ENCODE assay signal across 32 cellular contexts in genomic region chr10:126268104-126268900, GRCh38.
A peak's percentile ranks its signal among the peaks of the same experiment; 100 is the strongest.
DNase-seq lines count a peak whose midpoint lies in the region; ATAC-seq, FAIRE-seq and TF ChIP-seq lines count a peak whose summit lies in the region.
"Had no signal": no experiment of that assay in that cellular context is flagged by ENCODE, and none has a peak within 500 bp of the region (broad histone marks: within the 10 kb centered on the region; RNA-seq: fewer than 3 reads in every experiment).

No MANE protein-coding gene starts in this region.

- in situ Hi-C loops in IMR-90 (cut with MboI; ENCODE audit: low sequenced_read_pairs), result no loop called here

- H3K23ac ChIP-seq in IMR-90 (ENCODE audit: low read depth, low read length), result no peak overlapping the region

- H3K27ac Mint-ChIP-seq in astrocyte (ENCODE audit: unreplicated experiment), result no peak overlapping the region
- H3K27ac Mint-ChIP-seq: CD14-positive monocyte; CD8-positive, alpha-beta memory T cell had no signal

- H4K5ac ChIP-seq in IMR-90 (ENCODE audit: low read depth, low read length), result no peak overlapping the region

- H3K27ac ChIP-seq in IMR-90 (ENCODE audit: insufficient read depth, low read length), result no peak overlapping the region
- peak overlapping the region; percentile 93 for H3K27ac ChIP-seq in astrocyte (ENCODE audit: low read depth, low read length)
- H3K27ac ChIP-seq in osteoblast (ENCODE audit: low read depth, low read length), result peak overlapping the region; percentile 41
- H3K27ac ChIP-seq: PC-9, RWPE1 had no signal

- dilution Hi-C loops in IMR-90 (cut with HindIII; ENCODE audit: low sequenced_read_pairs, unreplicated experiment), result no loop called here

- peaks cover 13% of the 10 kb centered on the region for H3K4me1 Mint-ChIP-seq in astrocyte (ENCODE audit: low read depth, unreplicated experiment)
- H3K4me1 Mint-ChIP-seq: CD14-positive monocyte; CD8-positive, alpha-beta memory T cell had no signal

- no peaks in the 10 kb centered on the region for H4K20me1 ChIP-seq in IMR-90 (ENCODE audit: insufficient read depth, low read length)
- H4K20me1 ChIP-seq in astrocyte (ENCODE audit: insufficient read depth, low read length), result no peaks in the 10 kb centered on the region
- H4K20me1 ChIP-seq in osteoblast (ENCODE audit: insufficient read depth, low read length), result no peaks in the 10 kb centered on the region

- H4K8ac ChIP-seq in IMR-90 (ENCODE audit: low read depth in 2 of 2, low read length in 2 of 2), result no peak overlapping the region

- TF ChIP-seq RAD21 in IMR-90 (IDR thresholded peaks at IDR 0.05; ENCODE audit: low read length), result no peak

- H3K18ac ChIP-seq in IMR-90 (ENCODE audit: low read depth, low read length), result no peak overlapping the region

- H3K4me2 ChIP-seq in IMR-90 (ENCODE audit: low read depth, low read length) (no peak overlapping the region), astrocyte (ENCODE audit: low read length) (no peak overlapping the region), osteoblast (ENCODE audit: insufficient read depth, low read length) (no peak overlapping the region)
- H3K4me2 ChIP-seq: PC-9 had no signal

- no peak overlapping the region for H2BK20ac ChIP-seq in IMR-90 (ENCODE audit: low read depth, low read length)

- H3K36me3 ChIP-seq in IMR-90 (ENCODE audit: control insufficient read depth, insufficient read depth, low read length) (no peaks in the 10 kb centered on the region), astrocyte (ENCODE audit: insufficient read depth, low read length) (peaks cover 9% of the 10 kb centered on the region), osteoblast (ENCODE audit: insufficient read depth, low read length) (peaks cover 15% of the 10 kb centered on the region)
- H3K36me3 ChIP-seq: BE2C had no signal

- POLR2A ChIA-PET in IMR-90 (lab: Charles Lee; ENCODE audit: unreplicated experiment), result no interaction called here

- H3K79me2 ChIP-seq in astrocyte (ENCODE audit: insufficient read depth, low read length), result peaks cover 68% of the 10 kb centered on the region
- H3K79me2 ChIP-seq in osteoblast (ENCODE audit: insufficient read depth, low read length), result peaks cover 45% of the 10 kb centered on the region

- H3K4ac ChIP-seq in IMR-90 (ENCODE audit: low read depth, low read length), result no peak overlapping the region

- H4K91ac ChIP-seq in IMR-90 (ENCODE audit: insufficient read depth, low read depth, low read length), result no peak overlapping the region

- ATAC-seq in IMR-90 (ENCODE audit: low read depth) (no peak), HG02623 (IDR thresholded peaks at IDR 0.05; ENCODE audit: unreplicated experiment) (no peak)
- ATAC-seq in stimulated activated naive CD8-positive, alpha-beta T cell treated with anti-CD3 and anti-CD28 coated beads, Interleukin-15, Interleukin-2, amounts not matched to agents 100 U/mL and 50 U/mL, for 24 hours, result no peak
- ATAC-seq: HCT116, HepG2, K562 had no signal

- TF ChIP-seq POLR2A in IMR-90 (IDR thresholded peaks at IDR 0.05; ENCODE audit: low read depth, low read length), result no peak

- H3K9me3 ChIP-seq in IMR-90 (ENCODE audit: control insufficient read depth, insufficient read depth, low read length) (peaks cover 2% of the 10 kb centered on the region), astrocyte (ENCODE audit: insufficient read depth, low read depth, low read length) (no peaks in the 10 kb centered on the region), osteoblast (ENCODE audit: low read depth, low read length) (no peaks in the 10 kb centered on the region)
- H3K9me3 ChIP-seq: BE2C had no signal

- H2AK5ac ChIP-seq in IMR-90 (ENCODE audit: low read depth, low read length), result no peak overlapping the region

- H3K27me3 ChIP-seq in IMR-90 (ENCODE audit: control insufficient read depth, insufficient read depth, low read length) (no peaks in the 10 kb centered on the region), astrocyte (ENCODE audit: insufficient read depth, low read length) (no peaks in the 10 kb centered on the region), osteoblast (ENCODE audit: insufficient read depth, low read length) (no peaks in the 10 kb centered on the region)
- H3K27me3 ChIP-seq: BE2C had no signal

- H3K79me1 ChIP-seq in IMR-90 (ENCODE audit: low read depth in 1 of 2, low read length in 2 of 2), result no peaks in the 10 kb centered on the region

- no peak overlapping the region for H3K4me3 Mint-ChIP-seq in astrocyte (ENCODE audit: unreplicated experiment)
- H3K4me3 Mint-ChIP-seq: CD14-positive monocyte; CD8-positive, alpha-beta memory T cell had no signal

- H3K14ac ChIP-seq in IMR-90 (replicated peaks; ENCODE audit: low read depth, low read length), result no peak overlapping the region

- no TSS peak for BruUV-seq in IMR-90 (replicated peaks; lab: Mats Ljungman, UMichigan)

- CTCF ChIA-PET in IMR-90 (lab: Yijun Ruan, JAX), result no interaction called here

- no peak overlapping the region for H3K56ac ChIP-seq in IMR-90 (ENCODE audit: extremely low read depth, insufficient read depth, low read length)

- H2AK9ac ChIP-seq in IMR-90 (replicated peaks; ENCODE audit: low read depth, low read length, poor library complexity), result no peak overlapping the region

- H2BK120ac ChIP-seq in IMR-90 (ENCODE audit: low read depth, low read length), result no peak overlapping the region

- H2BK5ac ChIP-seq in IMR-90 (ENCODE audit: low read depth, low read length, poor library complexity, severe bottlenecking), result no peak overlapping the region

- H3K9me1 ChIP-seq in IMR-90 (ENCODE audit: insufficient read depth, low read length), result no peaks in the 10 kb centered on the region

- WGBS in IMR-90 (ENCODE audit: extremely low coverage in 2 of 2, insufficient read length in 1 of 2), 2 experiments, result 40% methylated on average over 1 of the region's 11 CpGs; no CpG with 5 or more reads in 1 of the 2 experiments

- H2BK15ac ChIP-seq in IMR-90 (ENCODE audit: low read depth, low read length), result no peak overlapping the region

- H3K9me3 Mint-ChIP-seq in astrocyte (ENCODE audit: unreplicated experiment), result peaks cover 13% of the 10 kb centered on the region

- no peak for TF ChIP-seq CTCF in IMR-90 (conservative IDR thresholded peaks at IDR 0.05; ENCODE audit: low read depth, low read length)
- TF ChIP-seq CTCF in astrocyte (IDR thresholded peaks at IDR 0.05; ENCODE audit: insufficient read depth, low read depth, low read length), result no peak
- TF ChIP-seq CTCF in fibroblast of pulmonary artery (IDR thresholded peaks at IDR 0.05; ENCODE audit: low read length, missing control alignments), result no peak
- no peak for TF ChIP-seq CTCF in osteoblast (IDR thresholded peaks at IDR 0.05; ENCODE audit: extremely low read depth, low read depth, low read length)

- H3K4me3 ChIP-seq in IMR-90 (ENCODE audit: insufficient read depth, low read depth, low read length), result no peak overlapping the region
- H3K4me3 ChIP-seq in astrocyte (ENCODE audit: insufficient read depth, low read depth, low read length), result no peak overlapping the region
- no peak overlapping the region for H3K4me3 ChIP-seq in fibroblast of pulmonary artery (replicated peaks; ENCODE audit: low read depth, low read length)
- H3K4me3 ChIP-seq in osteoblast (ENCODE audit: insufficient read depth, low read length), result no peak overlapping the region
- H3K4me3 ChIP-seq: K562, PC-9 had no signal

- no peaks in the 10 kb centered on the region for H3K4me1 ChIP-seq in IMR-90 (ENCODE audit: control insufficient read depth, insufficient read depth, low read length)
- H3K4me1 ChIP-seq in astrocyte (ENCODE audit: insufficient read depth, low read length), result peaks cover 22% of the 10 kb centered on the region
- H3K4me1 ChIP-seq in osteoblast (ENCODE audit: insufficient read depth, low read length), result peaks cover 36% of the 10 kb centered on the region
- H3K4me1 ChIP-seq: BE2C had no signal

- peaks cover 30% of the 10 kb centered on the region for H3K36me3 Mint-ChIP-seq in astrocyte (ENCODE audit: low read depth, unreplicated experiment)
- H3K36me3 Mint-ChIP-seq: CD14-positive monocyte; CD8-positive, alpha-beta memory T cell had no signal

- H3K27me3 Mint-ChIP-seq in astrocyte (ENCODE audit: low read depth, unreplicated experiment), result no peaks in the 10 kb centered on the region

- H3K9ac ChIP-seq in IMR-90 (ENCODE audit: low read depth, low read length) (no peak overlapping the region), astrocyte (ENCODE audit: low read length) (no peak overlapping the region)

- H2AFZ ChIP-seq in IMR-90 (replicated peaks; ENCODE audit: low read length, poor library complexity), result no peak overlapping the region
- H2AFZ ChIP-seq in astrocyte (ENCODE audit: low read depth, low read length), result no peak overlapping the region
- no peak overlapping the region for H2AFZ ChIP-seq in osteoblast (ENCODE audit: low read length)
- H2AFZ ChIP-seq: PC-9 had no signal

- intact Hi-C loops in IMR-90 (cut with micrococcal nuclease), result no loop called here

- FAIRE-seq in astrocyte (lab: Jason Lieb, UNC), result no peak
- FAIRE-seq: GM12891, GM19239, HepG2, K562 had no signal

- peak; percentile 8 for DNase-seq in IMR-90
- DNase-seq in astrocyte (ENCODE audit: low read depth), result peak; percentile 48
- DNase-seq in fibroblast of pulmonary artery (ENCODE audit: low read depth), result peak; percentile 24
- DNase-seq in osteoblast (ENCODE audit: insufficient read length, low spot score, missing footprints), result no peak
- DNase-seq in NCI-H748 (lab: John Stamatoyannopoulos, UW; ENCODE audit: unreplicated experiment), result no peak
- DNase-seq in NCI-H187 (lab: John Stamatoyannopoulos, UW), result no peak
- DNase-seq in stimulated activated naive CD8-positive, alpha-beta T cell treated with anti-CD3 and anti-CD28 coated beads, Interleukin-15, Interleukin-2, amounts not matched to agents 100 U/mL and 50 U/mL, for 24 hours, result no peak
- DNase-seq: 8988T; ACHN; BE2C; CD8-positive, alpha-beta memory T cell; DMS 273 treated with DMSO at 0.1 percent for 48 hours; DMS79; EL; GF-D8; MV-4-11; NCI-H1105; NCI-H1436 treated with DMSO at 0.1 percent for 48 hours; NCI-H1930; NCI-H2107; NCI-H524 treated with DMSO at 0.1 percent for 48 hours; NCI-H82; PC-9; SHP77 had no signal

TF ChIP-seq in IMR-90, 13 proteins besides CTCF, POLR2A, EP300 and RAD21 (continues in another document):
- TF ChIP-seq NFE2L2 (IDR thresholded peaks at IDR 0.05; ENCODE audit: low read depth, low read length), result no peak
- no peak for TF ChIP-seq RCOR1 (IDR thresholded peaks at IDR 0.05; ENCODE audit: insufficient replicate concordance, low read length)
- no peak for TF ChIP-seq BHLHE40 (IDR thresholded peaks at IDR 0.05; ENCODE audit: low read depth, low read length)
- TF ChIP-seq CEBPB (IDR thresholded peaks at IDR 0.05; ENCODE audit: low read depth, low read length), result no peak
- TF ChIP-seq USF2 (IDR thresholded peaks at IDR 0.05; ENCODE audit: low read depth, low read length), result no peak
- TF ChIP-seq MAFK (IDR thresholded peaks at IDR 0.05; ENCODE audit: low read depth, low read length), result no peak
- TF ChIP-seq MXI1 (IDR thresholded peaks at IDR 0.05; ENCODE audit: borderline replicate concordance, low read depth, low read length), result no peak

Comparison
In these comparisons a context has a peak if more than half of its experiments do, and no peak if none do; other contexts are left out.
1. DNase-seq: peak in IMR-90 (single experiment), astrocyte (single experiment) and fibroblast of pulmonary artery (single experiment); none in osteoblast (single experiment), NCI-H748 (single experiment), NCI-H187 (0 of 2) and stimulated activated naive CD8-positive, alpha-beta T cell treated with anti-CD3 and anti-CD28 coated beads, Interleukin-15, Interleukin-2, amounts not matched to agents 100 U/mL and 50 U/mL, for 24 hours (single experiment).